ENCODE assay signal across 2 cellular contexts in genomic region chr4:99021386-99021785, GRCh38.
TF ChIP-seq lines count a peak whose summit lies in the region.

No MANE protein-coding gene starts in this region.

TF ChIP-seq in GM12891, 5 proteins besides CTCF, POLR2A, EP300 and RAD21 (continued from another document):
- TF ChIP-seq POLR2AphosphoS5 (IDR thresholded peaks at IDR 0.05; ENCODE audit: low read depth, low read length) (no peak), PAX5 (IDR thresholded peaks at IDR 0.05; ENCODE audit: insufficient read depth, low read length, severe bottlenecking) (no peak)

TF ChIP-seq in GM12878, 131 proteins besides CTCF, POLR2A, EP300 and RAD21 (continued from another document):
- peak; percentile 45; the same call in 1 of the 2 replicates for TF ChIP-seq CBX5 (IDR thresholded peaks at IDR 0.05; ENCODE audit: low read depth)
- no peak for TF ChIP-seq ATF2 (IDR thresholded peaks at IDR 0.05; ENCODE audit: low read length)
- no peak for TF ChIP-seq ELK1 (IDR thresholded peaks at IDR 0.05; ENCODE audit: low read depth, low read length)
- no peak for TF ChIP-seq IKZF1 (conservative IDR thresholded peaks at IDR 0.05)
- TF ChIP-seq CEBPZ (IDR thresholded peaks at IDR 0.05; ENCODE audit: low read depth, low read length): no peak
